ENCODE assay signal across 1 cellular context in the genomic region with DNA sequence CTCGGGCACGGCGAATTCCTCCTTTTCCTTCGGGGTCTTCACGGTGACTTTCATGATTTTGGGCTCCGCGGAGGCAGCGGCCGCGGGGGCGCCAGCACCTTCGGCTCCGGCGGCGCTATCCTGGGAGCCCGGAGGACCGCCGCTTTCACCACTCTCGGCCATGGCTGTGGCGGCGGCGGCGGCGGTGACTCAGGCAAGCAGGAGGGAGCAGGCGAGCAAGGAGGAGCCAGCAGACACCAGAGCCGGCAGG.
TF ChIP-seq lines count a peak whose summit lies in the region.

No MANE protein-coding gene starts in this region.

TF ChIP-seq in K562, 482 proteins besides CTCF, POLR2A, EP300 and RAD21 (continued from another document):
- TF ChIP-seq POLR3A (IDR thresholded peaks at IDR 0.05; ENCODE audit: borderline replicate concordance, extremely low read depth, insufficient read depth, insufficient read length) (no peak), ZBTB7A (IDR thresholded peaks at IDR 0.05; ENCODE audit: borderline replicate concordance, control insufficient read depth, low read depth, low read length) (peak; percentile 4; the same call in 1 of the 2 replicates), CBX2 (IDR thresholded peaks at IDR 0.05; ENCODE audit: insufficient read depth, low read length, poor library complexity, severe bottlenecking) (no peak), LCOR (CRISPR knock-in tag; IDR thresholded peaks at IDR 0.05) (no peak), ZNF165 (CRISPR knock-in tag; IDR thresholded peaks at IDR 0.05; ENCODE audit: borderline replicate concordance) (peak; percentile 80; the same call in 1 of the 2 replicates)
TF ChIP-seq in K562: peak in this region for 5.
